In genomic region chr4:159071969-159072765, GRCh38 we compare ENCODE assay signal across 1 cellular context.
TF ChIP-seq lines count a peak whose summit lies in the region.

No MANE protein-coding gene starts in this region.

TF ChIP-seq in K562, 482 proteins besides CTCF, POLR2A, EP300 and RAD21:
- TF ChIP-seq, protein P1, sequence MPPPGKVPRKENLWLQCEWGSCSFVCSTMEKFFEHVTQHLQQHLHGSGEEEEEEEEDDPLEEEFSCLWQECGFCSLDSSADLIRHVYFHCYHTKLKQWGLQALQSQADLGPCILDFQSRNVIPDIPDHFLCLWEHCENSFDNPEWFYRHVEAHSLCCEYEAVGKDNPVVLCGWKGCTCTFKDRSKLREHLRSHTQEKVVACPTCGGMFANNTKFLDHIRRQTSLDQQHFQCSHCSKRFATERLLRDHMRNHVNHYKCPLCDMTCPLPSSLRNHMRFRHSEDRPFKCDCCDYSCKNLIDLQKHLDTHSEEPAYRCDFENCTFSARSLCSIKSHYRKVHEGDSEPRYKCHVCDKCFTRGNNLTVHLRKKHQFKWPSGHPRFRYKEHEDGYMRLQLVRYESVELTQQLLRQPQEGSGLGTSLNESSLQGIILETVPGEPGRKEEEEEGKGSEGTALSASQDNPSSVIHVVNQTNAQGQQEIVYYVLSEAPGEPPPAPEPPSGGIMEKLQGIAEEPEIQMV (tag; conservative IDR thresholded peaks at IDR 0.05; ENCODE audit: low read depth) = no peak
- no peak for TF ChIP-seq SREBF2 (CRISPR knock-in tag; IDR thresholded peaks at IDR 0.05)
- TF ChIP-seq EZH2 (IDR thresholded peaks at IDR 0.05; ENCODE audit: borderline replicate concordance, low read depth, low read length) = no peak
- TF ChIP-seq, protein P2, sequence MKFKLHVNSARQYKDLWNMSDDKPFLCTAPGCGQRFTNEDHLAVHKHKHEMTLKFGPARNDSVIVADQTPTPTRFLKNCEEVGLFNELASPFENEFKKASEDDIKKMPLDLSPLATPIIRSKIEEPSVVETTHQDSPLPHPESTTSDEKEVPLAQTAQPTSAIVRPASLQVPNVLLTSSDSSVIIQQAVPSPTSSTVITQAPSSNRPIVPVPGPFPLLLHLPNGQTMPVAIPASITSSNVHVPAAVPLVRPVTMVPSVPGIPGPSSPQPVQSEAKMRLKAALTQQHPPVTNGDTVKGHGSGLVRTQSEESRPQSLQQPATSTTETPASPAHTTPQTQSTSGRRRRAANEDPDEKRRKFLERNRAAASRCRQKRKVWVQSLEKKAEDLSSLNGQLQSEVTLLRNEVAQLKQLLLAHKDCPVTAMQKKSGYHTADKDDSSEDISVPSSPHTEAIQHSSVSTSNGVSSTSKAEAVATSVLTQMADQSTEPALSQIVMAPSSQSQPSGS (CRISPR knock-in tag; IDR thresholded peaks at IDR 0.05) = no peak
- TF ChIP-seq SAFB2 (IDR thresholded peaks at IDR 0.05; ENCODE audit: borderline replicate concordance, low read depth, low read length, severe bottlenecking) = no peak
- no peak for TF ChIP-seq DIDO1 (tag; IDR thresholded peaks at IDR 0.05; ENCODE audit: low read depth)
- no peak for TF ChIP-seq ZNF518B (CRISPR knock-in tag; IDR thresholded peaks at IDR 0.05)
- no peak for TF ChIP-seq BRF2 (IDR thresholded peaks at IDR 0.05; ENCODE audit: borderline replicate concordance, insufficient read depth, insufficient read length)
- no peak for TF ChIP-seq STAT5A (IDR thresholded peaks at IDR 0.05; ENCODE audit: borderline replicate concordance, low read length)
- TF ChIP-seq NR2C2 (CRISPR knock-in tag; IDR thresholded peaks at IDR 0.05) = no peak
- TF ChIP-seq NR2C2 (tag; IDR thresholded peaks at IDR 0.05) = no peak
- TF ChIP-seq, protein P3, sequence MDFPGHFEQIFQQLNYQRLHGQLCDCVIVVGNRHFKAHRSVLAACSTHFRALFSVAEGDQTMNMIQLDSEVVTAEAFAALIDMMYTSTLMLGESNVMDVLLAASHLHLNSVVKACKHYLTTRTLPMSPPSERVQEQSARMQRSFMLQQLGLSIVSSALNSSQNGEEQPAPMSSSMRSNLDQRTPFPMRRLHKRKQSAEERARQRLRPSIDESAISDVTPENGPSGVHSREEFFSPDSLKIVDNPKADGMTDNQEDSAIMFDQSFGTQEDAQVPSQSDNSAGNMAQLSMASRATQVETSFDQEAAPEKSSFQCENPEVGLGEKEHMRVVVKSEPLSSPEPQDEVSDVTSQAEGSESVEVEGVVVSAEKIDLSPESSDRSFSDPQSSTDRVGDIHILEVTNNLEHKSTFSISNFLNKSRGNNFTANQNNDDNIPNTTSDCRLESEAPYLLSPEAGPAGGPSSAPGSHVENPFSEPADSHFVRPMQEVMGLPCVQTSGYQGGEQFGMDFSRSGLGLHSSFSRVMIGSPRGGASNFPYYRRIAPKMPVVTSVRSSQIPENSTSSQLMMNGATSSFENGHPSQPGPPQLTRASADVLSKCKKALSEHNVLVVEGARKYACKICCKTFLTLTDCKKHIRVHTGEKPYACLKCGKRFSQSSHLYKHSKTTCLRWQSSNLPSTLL (IDR thresholded peaks at IDR 0.05) = no peak
- no peak for TF ChIP-seq ZNF551 (CRISPR knock-in tag; IDR thresholded peaks at IDR 0.05)
TF ChIP-seq in K562: peak in this region for 0.
